In genomic region chr3:197151562-197151961, GRCh38 we compare ENCODE assay signal across 9 cellular contexts.
DNase-seq lines count a peak whose midpoint lies in the region; TF ChIP-seq lines count a peak whose summit lies in the region.
"Had no signal": no experiment of that assay in that cellular context is flagged by ENCODE, and none has a peak within 500 bp of the region (broad histone marks: within the 10 kb centered on the region; RNA-seq: fewer than 3 reads in every experiment).

No MANE protein-coding gene starts in this region.

- no peaks in the 10 kb centered on the region for H3K36me3 ChIP-seq in effector memory CD4-positive, alpha-beta T cell (ENCODE audit: control insufficient read depth, insufficient read depth, low read length)

- no peaks in the 10 kb centered on the region for H3K27me3 ChIP-seq in effector memory CD4-positive, alpha-beta T cell (replicated peaks; ENCODE audit: control insufficient read depth, insufficient read depth, low read length, poor library complexity, severe bottlenecking)

- H3K4me1 Mint-ChIP-seq in activated T-helper 1 cell treated with anti-CD3 and anti-CD28 coated beads, Interleukin-12 subunit alpha, Interleukin-12 subunit beta, Interleukin-2, Interleukin-4 antibody, amounts not matched to agents 30 ng/mL and 10 ng/mL and 1 ng/mL, durations not matched to agents 14 hours and 24 hours and 36 hours (ENCODE audit: low read depth) = no peaks in the 10 kb centered on the region

- no peak overlapping the region for H3K27ac ChIP-seq in epithelial cell of prostate
- H3K27ac ChIP-seq in effector memory CD4-positive, alpha-beta T cell (ENCODE audit: insufficient read depth, low read length, poor library complexity, severe bottlenecking) = no peak overlapping the region

- no peak overlapping the region for H3K27ac Mint-ChIP-seq in activated T-helper 1 cell treated with anti-CD3 and anti-CD28 coated beads, Interleukin-12 subunit alpha, Interleukin-12 subunit beta, Interleukin-2, Interleukin-4 antibody, amounts not matched to agents 30 ng/mL and 10 ng/mL and 1 ng/mL, durations not matched to agents 14 hours and 24 hours and 36 hours

- DNase-seq in DMS153 (lab: John Stamatoyannopoulos, UW) (peak; percentile 3), DMS153 treated with DMSO at 0.1 percent for 48 hours (lab: John Stamatoyannopoulos, UW; ENCODE audit: unreplicated experiment) (no peak), NCI-H526 treated with DMSO at 0.1 percent for 48 hours (lab: John Stamatoyannopoulos, UW) (peak; percentile 86), epithelial cell of prostate (ENCODE audit: low read depth, low spot score) (peak; percentile 2), retinal pigment epithelial cell (ENCODE audit: low read depth) (peak; percentile 39), GM19240 (ENCODE audit: insufficient read length, low spot score) (no peak)
- DNase-seq in activated T-helper 1 cell treated with anti-CD3 and anti-CD28 coated beads, Interleukin-12 subunit alpha, Interleukin-12 subunit beta, Interleukin-2, Interleukin-4 antibody, amounts not matched to agents 30 ng/mL and 10 ng/mL and 1 ng/mL, durations not matched to agents 14 hours and 24 hours and 36 hours (ENCODE audit: low spot score) = no peak
- DNase-seq in effector memory CD4-positive, alpha-beta T cell = no peak
- DNase-seq: T-helper 2 cell had no signal

- no peak overlapping the region for H3K4me3 Mint-ChIP-seq in activated T-helper 1 cell treated with anti-CD3 and anti-CD28 coated beads, Interleukin-12 subunit alpha, Interleukin-12 subunit beta, Interleukin-2, Interleukin-4 antibody, amounts not matched to agents 30 ng/mL and 10 ng/mL and 1 ng/mL, durations not matched to agents 14 hours and 24 hours and 36 hours

- H3K36me3 Mint-ChIP-seq in activated T-helper 1 cell treated with anti-CD3 and anti-CD28 coated beads, Interleukin-12 subunit alpha, Interleukin-12 subunit beta, Interleukin-2, Interleukin-4 antibody, amounts not matched to agents 30 ng/mL and 10 ng/mL and 1 ng/mL, durations not matched to agents 14 hours and 24 hours and 36 hours (ENCODE audit: low read depth) = peaks cover 27% of the 10 kb centered on the region

- no peak overlapping the region for H3K4me3 ChIP-seq in retinal pigment epithelial cell (ENCODE audit: low read length)
- H3K4me3 ChIP-seq in effector memory CD4-positive, alpha-beta T cell (ENCODE audit: insufficient read depth, low read depth, low read length, poor library complexity, severe bottlenecking) = no peak overlapping the region

- no peaks in the 10 kb centered on the region for H3K9me3 ChIP-seq in effector memory CD4-positive, alpha-beta T cell (ENCODE audit: control insufficient read depth, low read length)

- no peaks in the 10 kb centered on the region for H3K4me1 ChIP-seq in effector memory CD4-positive, alpha-beta T cell (ENCODE audit: control insufficient read depth, insufficient read depth, low read length, poor library complexity, severe bottlenecking)

- H3K27me3 Mint-ChIP-seq in activated T-helper 1 cell treated with anti-CD3 and anti-CD28 coated beads, Interleukin-12 subunit alpha, Interleukin-12 subunit beta, Interleukin-2, Interleukin-4 antibody, amounts not matched to agents 30 ng/mL and 10 ng/mL and 1 ng/mL, durations not matched to agents 14 hours and 24 hours and 36 hours (ENCODE audit: insufficient read depth) = no peaks in the 10 kb centered on the region

- intact Hi-C loops in activated T-helper 1 cell treated with anti-CD3 and anti-CD28 coated beads, Interleukin-12 subunit alpha, Interleukin-12 subunit beta, Interleukin-2, Interleukin-4 antibody, amounts not matched to agents 30 ng/mL and 10 ng/mL and 1 ng/mL, durations not matched to agents 14 hours and 24 hours and 36 hours (cut with micrococcal nuclease) = no loop called here

- no peak for TF ChIP-seq CTCF in retinal pigment epithelial cell (conservative IDR thresholded peaks at IDR 0.05; ENCODE audit: low read depth, low read length)

- H3K9me3 Mint-ChIP-seq in activated T-helper 1 cell treated with anti-CD3 and anti-CD28 coated beads, Interleukin-12 subunit alpha, Interleukin-12 subunit beta, Interleukin-2, Interleukin-4 antibody, amounts not matched to agents 30 ng/mL and 10 ng/mL and 1 ng/mL, durations not matched to agents 14 hours and 24 hours and 36 hours = peaks cover 20% of the 10 kb centered on the region

Comparison
In these comparisons a context has a peak if more than half of its experiments do, and no peak if none do; other contexts are left out.
1. DNase-seq: peak in DMS153 (single experiment), NCI-H526 treated with DMSO at 0.1 percent for 48 hours (single experiment), epithelial cell of prostate (single experiment) and retinal pigment epithelial cell (single experiment); none in DMS153 treated with DMSO at 0.1 percent for 48 hours (single experiment), activated T-helper 1 cell treated with anti-CD3 and anti-CD28 coated beads, Interleukin-12 subunit alpha, Interleukin-12 subunit beta, Interleukin-2, Interleukin-4 antibody, amounts not matched to agents 30 ng/mL and 10 ng/mL and 1 ng/mL, durations not matched to agents 14 hours and 24 hours and 36 hours (single experiment), GM19240 (single experiment) and effector memory CD4-positive, alpha-beta T cell (0 of 3).